In genomic region chr13:113034451-113035208, GRCh38 we compare ENCODE assay signal across 8 cellular contexts.
A peak's percentile ranks its signal among the peaks of the same experiment; 100 is the strongest.
DNase-seq lines count a peak whose midpoint lies in the region; ATAC-seq, FAIRE-seq and TF ChIP-seq lines count a peak whose summit lies in the region.

No MANE protein-coding gene starts in this region.

- H3K4me3 Mint-ChIP-seq in astrocyte (ENCODE audit: unreplicated experiment): no peak overlapping the region

- H3K36me3 ChIP-seq in astrocyte (ENCODE audit: insufficient read depth, low read length): no peaks in the 10 kb centered on the region

- no peaks in the 10 kb centered on the region for H3K4me1 ChIP-seq in astrocyte (ENCODE audit: insufficient read depth, low read length)

- no peak overlapping the region for H3K9ac ChIP-seq in astrocyte (ENCODE audit: low read length)

- no peak overlapping the region for H3K27ac Mint-ChIP-seq in astrocyte (ENCODE audit: unreplicated experiment)

- H3K4me1 Mint-ChIP-seq in astrocyte (ENCODE audit: low read depth, unreplicated experiment): no peaks in the 10 kb centered on the region

- H3K27me3 ChIP-seq in astrocyte (ENCODE audit: insufficient read depth, low read length): peaks cover 8% of the 10 kb centered on the region

- H3K4me2 ChIP-seq in astrocyte (ENCODE audit: low read length): peak overlapping the region; percentile 62

- H4K20me1 ChIP-seq in astrocyte (ENCODE audit: insufficient read depth, low read length): no peaks in the 10 kb centered on the region

- H3K9me3 ChIP-seq in astrocyte (ENCODE audit: insufficient read depth, low read depth, low read length): no peaks in the 10 kb centered on the region

- no peak for ATAC-seq in HG02763 (IDR thresholded peaks at IDR 0.05; ENCODE audit: unreplicated experiment)

- no peaks in the 10 kb centered on the region for H3K36me3 Mint-ChIP-seq in astrocyte (ENCODE audit: low read depth, unreplicated experiment)

- DNase-seq in SHP77 (lab: John Stamatoyannopoulos, UW) (peak; percentile 31 to 35), SHP77 treated with DMSO at 0.1 percent for 48 hours (lab: John Stamatoyannopoulos, UW) (no peak), astrocyte (ENCODE audit: low read depth) (peak; percentile 26), hippocampal formation (lab: John Stamatoyannopoulos, UW) (peak; percentile 52 to 56), stromal cell of bone marrow (ENCODE audit: low read depth) (peak; percentile 54)
- no peak for DNase-seq in stimulated activated CD8-positive, alpha-beta memory T cell treated with anti-CD3 and anti-CD28 coated beads, Interleukin-4, amount 100 ng/mL, for 48 hours
- no peak for DNase-seq in activated CD4-positive, alpha-beta T cell treated with anti-CD3 and anti-CD28 coated beads, Interleukin-2, amount 50 U/mL, for 1 hour

- no peak overlapping the region for H3K4me3 ChIP-seq in astrocyte (ENCODE audit: insufficient read depth, low read depth, low read length)

- TF ChIP-seq CTCF in astrocyte (IDR thresholded peaks at IDR 0.05; ENCODE audit: insufficient read depth, low read depth, low read length): peak; percentile 55

- peak overlapping the region; percentile 43 for H2AFZ ChIP-seq in astrocyte (ENCODE audit: low read depth, low read length)

- H3K27ac ChIP-seq in astrocyte (ENCODE audit: low read depth, low read length): no peak overlapping the region

- peaks cover 7% of the 10 kb centered on the region for H3K9me3 Mint-ChIP-seq in astrocyte (ENCODE audit: unreplicated experiment)

- H3K79me2 ChIP-seq in astrocyte (ENCODE audit: insufficient read depth, low read length): no peaks in the 10 kb centered on the region

- H3K27me3 Mint-ChIP-seq in astrocyte (ENCODE audit: low read depth, unreplicated experiment): peaks cover 22% of the 10 kb centered on the region

- no peak for FAIRE-seq in astrocyte (lab: Jason Lieb, UNC)

Comparison
In these comparisons a context has a peak if more than half of its experiments do, and no peak if none do; other contexts are left out.
1. DNase-seq: peak in SHP77 (2 of 2), astrocyte (single experiment), hippocampal formation (2 of 2) and stromal cell of bone marrow (single experiment); none in SHP77 treated with DMSO at 0.1 percent for 48 hours (single experiment), stimulated activated CD8-positive, alpha-beta memory T cell treated with anti-CD3 and anti-CD28 coated beads, Interleukin-4, amount 100 ng/mL, for 48 hours (single experiment) and activated CD4-positive, alpha-beta T cell treated with anti-CD3 and anti-CD28 coated beads, Interleukin-2, amount 50 U/mL, for 1 hour (single experiment).